Comparison of ENCODE assay signal across 1 cellular context in genomic region chr2:177772529-177772928, GRCh38.
TF ChIP-seq lines count a peak whose summit lies in the region.

No MANE protein-coding gene starts in this region.

TF ChIP-seq in GM23338, 12 proteins besides CTCF, POLR2A, EP300 and RAD21 (continued from another document):
- no peak for TF ChIP-seq REST (IDR thresholded peaks at IDR 0.05; ENCODE audit: unreplicated experiment)
- TF ChIP-seq EZH2phosphoT487 (IDR thresholded peaks at IDR 0.05; ENCODE audit: unreplicated experiment): no peak
